ENCODE assay signal across 6 cellular contexts in genomic region chr2:151562398-151562797, GRCh38.
"Had no signal": no experiment of that assay in that cellular context is flagged by ENCODE, and none has a peak within 500 bp of the region (broad histone marks: within the 10 kb centered on the region; RNA-seq: fewer than 3 reads in every experiment).

No MANE protein-coding gene starts in this region.

- H3K27ac Mint-ChIP-seq: IgD-negative memory B cell had no signal

- H3K27ac ChIP-seq: HL-60 had no signal

- H3K27me3 Mint-ChIP-seq: IgD-negative memory B cell had no signal

- ATAC-seq: HepG2, K562 had no signal

- H3K4me3 ChIP-seq: K562 had no signal

- DNase-seq: IMR-90, KBM-7 had no signal

- H3K9me3 Mint-ChIP-seq: IgD-negative memory B cell had no signal

- H3K4me3 Mint-ChIP-seq: IgD-negative memory B cell had no signal
